ENCODE assay signal across 1 cellular context in the genomic region with DNA sequence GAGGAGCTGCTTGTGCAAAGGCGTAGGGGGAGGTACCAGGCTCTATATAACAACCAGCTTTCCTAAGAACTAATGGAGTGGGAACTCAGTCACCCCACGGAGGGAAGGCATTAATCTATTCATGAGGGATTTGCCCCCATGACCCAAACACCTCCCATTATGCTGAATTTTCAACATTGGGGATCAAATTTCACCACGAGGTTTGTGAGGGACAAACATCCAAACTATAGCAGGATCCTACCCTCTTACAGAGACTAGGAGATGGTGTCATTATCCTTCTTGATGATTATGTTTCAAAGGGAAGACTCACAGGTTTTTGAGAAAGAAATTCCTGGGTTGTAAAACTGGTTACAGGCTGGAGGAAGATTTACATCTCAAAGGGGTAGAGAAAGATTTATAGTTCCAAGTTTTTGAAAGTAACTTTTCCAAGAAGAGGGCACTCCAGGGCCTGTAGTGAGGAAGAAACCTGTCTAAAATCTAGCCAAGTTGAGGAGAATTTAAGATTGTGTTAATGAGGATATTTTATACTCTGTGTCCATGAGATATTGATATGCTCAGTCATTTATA.
TF ChIP-seq lines count a peak whose summit lies in the region.

No MANE protein-coding gene starts in this region.

TF ChIP-seq in GM23338, 12 proteins besides CTCF, POLR2A, EP300 and RAD21:
- TF ChIP-seq, protein P1, sequence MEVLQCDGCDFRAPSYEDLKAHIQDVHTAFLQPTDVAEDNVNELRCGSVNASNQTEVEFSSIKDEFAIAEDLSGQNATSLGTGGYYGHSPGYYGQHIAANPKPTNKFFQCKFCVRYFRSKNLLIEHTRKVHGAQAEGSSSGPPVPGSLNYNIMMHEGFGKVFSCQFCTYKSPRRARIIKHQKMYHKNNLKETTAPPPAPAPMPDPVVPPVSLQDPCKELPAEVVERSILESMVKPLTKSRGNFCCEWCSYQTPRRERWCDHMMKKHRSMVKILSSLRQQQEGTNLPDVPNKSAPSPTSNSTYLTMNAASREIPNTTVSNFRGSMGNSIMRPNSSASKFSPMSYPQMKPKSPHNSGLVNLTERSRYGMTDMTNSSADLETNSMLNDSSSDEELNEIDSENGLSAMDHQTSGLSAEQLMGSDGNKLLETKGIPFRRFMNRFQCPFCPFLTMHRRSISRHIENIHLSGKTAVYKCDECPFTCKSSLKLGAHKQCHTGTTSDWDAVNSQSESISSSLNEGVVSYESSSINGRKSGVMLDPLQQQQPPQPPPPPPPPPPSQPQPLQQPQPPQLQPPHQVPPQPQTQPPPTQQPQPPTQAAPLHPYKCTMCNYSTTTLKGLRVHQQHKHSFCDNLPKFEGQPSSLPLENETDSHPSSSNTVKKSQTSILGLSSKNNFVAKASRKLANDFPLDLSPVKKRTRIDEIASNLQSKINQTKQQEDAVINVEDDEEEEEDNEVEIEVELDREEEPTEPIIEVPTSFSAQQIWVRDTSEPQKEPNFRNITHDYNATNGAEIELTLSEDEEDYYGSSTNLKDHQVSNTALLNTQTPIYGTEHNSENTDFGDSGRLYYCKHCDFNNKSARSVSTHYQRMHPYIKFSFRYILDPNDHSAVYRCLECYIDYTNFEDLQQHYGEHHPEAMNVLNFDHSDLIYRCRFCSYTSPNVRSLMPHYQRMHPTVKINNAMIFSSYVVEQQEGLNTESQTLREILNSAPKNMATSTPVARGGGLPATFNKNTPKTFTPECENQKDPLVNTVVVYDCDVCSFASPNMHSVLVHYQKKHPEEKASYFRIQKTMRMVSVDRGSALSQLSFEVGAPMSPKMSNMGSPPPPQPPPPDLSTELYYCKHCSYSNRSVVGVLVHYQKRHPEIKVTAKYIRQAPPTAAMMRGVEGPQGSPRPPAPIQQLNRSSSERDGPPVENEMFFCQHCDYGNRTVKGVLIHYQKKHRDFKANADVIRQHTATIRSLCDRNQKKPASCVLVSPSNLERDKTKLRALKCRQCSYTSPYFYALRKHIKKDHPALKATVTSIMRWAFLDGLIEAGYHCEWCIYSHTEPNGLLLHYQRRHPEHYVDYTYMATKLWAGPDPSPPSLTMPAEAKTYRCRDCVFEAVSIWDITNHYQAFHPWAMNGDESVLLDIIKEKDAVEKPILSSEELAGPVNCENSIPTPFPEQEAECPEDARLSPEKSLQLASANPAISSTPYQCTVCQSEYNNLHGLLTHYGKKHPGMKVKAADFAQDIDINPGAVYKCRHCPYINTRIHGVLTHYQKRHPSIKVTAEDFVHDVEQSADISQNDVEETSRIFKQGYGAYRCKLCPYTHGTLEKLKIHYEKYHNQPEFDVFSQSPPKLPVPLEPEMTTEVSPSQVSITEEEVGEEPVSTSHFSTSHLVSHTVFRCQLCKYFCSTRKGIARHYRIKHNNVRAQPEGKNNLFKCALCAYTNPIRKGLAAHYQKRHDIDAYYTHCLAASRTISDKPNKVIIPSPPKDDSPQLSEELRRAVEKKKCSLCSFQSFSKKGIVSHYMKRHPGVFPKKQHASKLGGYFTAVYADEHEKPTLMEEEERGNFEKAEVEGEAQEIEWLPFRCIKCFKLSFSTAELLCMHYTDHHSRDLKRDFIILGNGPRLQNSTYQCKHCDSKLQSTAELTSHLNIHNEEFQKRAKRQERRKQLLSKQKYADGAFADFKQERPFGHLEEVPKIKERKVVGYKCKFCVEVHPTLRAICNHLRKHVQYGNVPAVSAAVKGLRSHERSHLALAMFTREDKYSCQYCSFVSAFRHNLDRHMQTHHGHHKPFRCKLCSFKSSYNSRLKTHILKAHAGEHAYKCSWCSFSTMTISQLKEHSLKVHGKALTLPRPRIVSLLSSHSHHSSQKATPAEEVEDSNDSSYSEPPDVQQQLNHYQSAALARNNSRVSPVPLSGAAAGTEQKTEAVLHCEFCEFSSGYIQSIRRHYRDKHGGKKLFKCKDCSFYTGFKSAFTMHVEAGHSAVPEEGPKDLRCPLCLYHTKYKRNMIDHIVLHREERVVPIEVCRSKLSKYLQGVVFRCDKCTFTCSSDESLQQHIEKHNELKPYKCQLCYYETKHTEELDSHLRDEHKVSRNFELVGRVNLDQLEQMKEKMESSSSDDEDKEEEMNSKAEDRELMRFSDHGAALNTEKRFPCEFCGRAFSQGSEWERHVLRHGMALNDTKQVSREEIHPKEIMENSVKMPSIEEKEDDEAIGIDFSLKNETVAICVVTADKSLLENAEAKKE (CRISPR knock-in tag; IDR thresholded peaks at IDR 0.05), result no peak
- no peak for TF ChIP-seq NANOG (IDR thresholded peaks at IDR 0.05; ENCODE audit: borderline replicate concordance)
- TF ChIP-seq JUNB (IDR thresholded peaks at IDR 0.05; ENCODE audit: unreplicated experiment), result no peak
- no peak for TF ChIP-seq POLR2AphosphoS5 (IDR thresholded peaks at IDR 0.05; ENCODE audit: low read depth)
- TF ChIP-seq, protein P2, sequence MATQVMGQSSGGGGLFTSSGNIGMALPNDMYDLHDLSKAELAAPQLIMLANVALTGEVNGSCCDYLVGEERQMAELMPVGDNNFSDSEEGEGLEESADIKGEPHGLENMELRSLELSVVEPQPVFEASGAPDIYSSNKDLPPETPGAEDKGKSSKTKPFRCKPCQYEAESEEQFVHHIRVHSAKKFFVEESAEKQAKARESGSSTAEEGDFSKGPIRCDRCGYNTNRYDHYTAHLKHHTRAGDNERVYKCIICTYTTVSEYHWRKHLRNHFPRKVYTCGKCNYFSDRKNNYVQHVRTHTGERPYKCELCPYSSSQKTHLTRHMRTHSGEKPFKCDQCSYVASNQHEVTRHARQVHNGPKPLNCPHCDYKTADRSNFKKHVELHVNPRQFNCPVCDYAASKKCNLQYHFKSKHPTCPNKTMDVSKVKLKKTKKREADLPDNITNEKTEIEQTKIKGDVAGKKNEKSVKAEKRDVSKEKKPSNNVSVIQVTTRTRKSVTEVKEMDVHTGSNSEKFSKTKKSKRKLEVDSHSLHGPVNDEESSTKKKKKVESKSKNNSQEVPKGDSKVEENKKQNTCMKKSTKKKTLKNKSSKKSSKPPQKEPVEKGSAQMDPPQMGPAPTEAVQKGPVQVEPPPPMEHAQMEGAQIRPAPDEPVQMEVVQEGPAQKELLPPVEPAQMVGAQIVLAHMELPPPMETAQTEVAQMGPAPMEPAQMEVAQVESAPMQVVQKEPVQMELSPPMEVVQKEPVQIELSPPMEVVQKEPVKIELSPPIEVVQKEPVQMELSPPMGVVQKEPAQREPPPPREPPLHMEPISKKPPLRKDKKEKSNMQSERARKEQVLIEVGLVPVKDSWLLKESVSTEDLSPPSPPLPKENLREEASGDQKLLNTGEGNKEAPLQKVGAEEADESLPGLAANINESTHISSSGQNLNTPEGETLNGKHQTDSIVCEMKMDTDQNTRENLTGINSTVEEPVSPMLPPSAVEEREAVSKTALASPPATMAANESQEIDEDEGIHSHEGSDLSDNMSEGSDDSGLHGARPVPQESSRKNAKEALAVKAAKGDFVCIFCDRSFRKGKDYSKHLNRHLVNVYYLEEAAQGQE (IDR thresholded peaks at IDR 0.05; ENCODE audit: unreplicated experiment), result no peak
- TF ChIP-seq STAT1 (IDR thresholded peaks at IDR 0.05; ENCODE audit: unreplicated experiment), result no peak
- TF ChIP-seq CREB1 (CRISPR knock-in tag; IDR thresholded peaks at IDR 0.05; ENCODE audit: low read depth), result no peak
- no peak for TF ChIP-seq EZH2 (IDR thresholded peaks at IDR 0.05; ENCODE audit: low read depth, unreplicated experiment)
- TF ChIP-seq, protein P3, sequence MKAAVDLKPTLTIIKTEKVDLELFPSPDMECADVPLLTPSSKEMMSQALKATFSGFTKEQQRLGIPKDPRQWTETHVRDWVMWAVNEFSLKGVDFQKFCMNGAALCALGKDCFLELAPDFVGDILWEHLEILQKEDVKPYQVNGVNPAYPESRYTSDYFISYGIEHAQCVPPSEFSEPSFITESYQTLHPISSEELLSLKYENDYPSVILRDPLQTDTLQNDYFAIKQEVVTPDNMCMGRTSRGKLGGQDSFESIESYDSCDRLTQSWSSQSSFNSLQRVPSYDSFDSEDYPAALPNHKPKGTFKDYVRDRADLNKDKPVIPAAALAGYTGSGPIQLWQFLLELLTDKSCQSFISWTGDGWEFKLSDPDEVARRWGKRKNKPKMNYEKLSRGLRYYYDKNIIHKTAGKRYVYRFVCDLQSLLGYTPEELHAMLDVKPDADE (IDR thresholded peaks at IDR 0.05), result no peak
- no peak for TF ChIP-seq ZNF331 (CRISPR knock-in tag; IDR thresholded peaks at IDR 0.05; ENCODE audit: low read depth)
- no peak for TF ChIP-seq ZNF114 (CRISPR knock-in tag; IDR thresholded peaks at IDR 0.05)
- TF ChIP-seq EZH2phosphoT487 (IDR thresholded peaks at IDR 0.05; ENCODE audit: unreplicated experiment), result no peak
